24 cellular contexts compared by ENCODE assay signal in the genomic region with DNA sequence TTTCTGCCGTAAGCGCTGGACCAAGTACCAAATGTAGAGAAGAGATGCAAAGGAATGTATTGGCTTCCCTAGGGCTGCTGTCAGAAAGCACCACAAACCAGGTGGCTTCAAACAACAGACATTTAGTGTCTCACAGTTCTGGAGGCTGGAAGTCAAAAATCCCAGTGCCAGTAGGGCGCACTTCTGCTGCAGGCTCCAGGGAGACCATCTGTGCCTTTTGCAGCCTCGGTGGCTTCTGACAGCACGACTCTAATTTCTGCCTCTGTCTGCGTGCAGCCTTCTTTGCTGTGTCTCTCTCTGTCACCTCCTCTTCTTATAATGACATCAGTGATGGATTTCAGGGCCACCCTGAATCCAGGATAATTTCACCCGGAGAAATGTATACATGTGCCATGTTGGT. TPM values are rescaled to one million over a fixed set of nuclear protein-coding genes. Genes with fewer than 3 reads are reported as not detected.
DNase-seq lines count a peak whose midpoint lies in the region; ATAC-seq and TF ChIP-seq lines count a peak whose summit lies in the region.
"Had no signal": no experiment of that assay in that cellular context is flagged by ENCODE, and none has a peak within 500 bp of the region (broad histone marks: within the 10 kb centered on the region; RNA-seq: fewer than 3 reads in every experiment).

No MANE protein-coding gene starts in this region.

- no peaks in the 10 kb centered on the region for H3K9me3 ChIP-seq in CD4-positive, alpha-beta T cell (ENCODE audit: control insufficient read depth, low read length)
- no peaks in the 10 kb centered on the region for H3K9me3 ChIP-seq in naive thymus-derived CD4-positive, alpha-beta T cell (ENCODE audit: control insufficient read depth in 2 of 3, low read length in 3 of 3)
- H3K9me3 ChIP-seq: esophagus squamous epithelium, gastrocnemius medialis, psoas muscle had no signal

- H3K36me3 ChIP-seq in naive thymus-derived CD4-positive, alpha-beta T cell (ENCODE audit: control insufficient read depth in 2 of 3, insufficient read depth in 3 of 3, low read length in 3 of 3), result peaks cover under 1 to 26% (median 6%) of the 10 kb centered on the region in 3 experiments

- H3K9me3 Mint-ChIP-seq in T-helper 2 cell treated with Interferon-gamma antibody and Interleukin-4, amounts not matched to agents 5 μg/mL and 100 μg/mL, for 36 hours, result peaks cover 19% of the 10 kb centered on the region
- H3K9me3 Mint-ChIP-seq in CD4-positive, alpha-beta T cell, result no peaks in the 10 kb centered on the region
- H3K9me3 Mint-ChIP-seq in activated CD8-positive, alpha-beta T cell treated with anti-CD3 and anti-CD28 coated beads, Interleukin-2, amount 10 ng/mL, durations not matched to agents 7 days and 5 days (ENCODE audit: insufficient read depth), result peaks cover 5% of the 10 kb centered on the region
- peaks cover 0 to 8% (median 0%) of the 10 kb centered on the region in 11 donors for H3K9me3 Mint-ChIP-seq in naive thymus-derived CD4-positive, alpha-beta T cell

- peak overlapping the region; percentile 22 for H3K4me3 ChIP-seq in naive thymus-derived CD4-positive, alpha-beta T cell (ENCODE audit: low read length)
- H3K4me3 ChIP-seq: gastrocnemius medialis, mucosa of descending colon, psoas muscle, SK-N-MC had no signal

- peaks cover 71% of the 10 kb centered on the region for H3K36me3 Mint-ChIP-seq in T-helper 2 cell treated with Interferon-gamma antibody and Interleukin-4, amounts not matched to agents 5 μg/mL and 100 μg/mL, for 36 hours (ENCODE audit: low read depth)
- peaks cover 68% of the 10 kb centered on the region for H3K36me3 Mint-ChIP-seq in CD4-positive, alpha-beta T cell (ENCODE audit: low read depth)
- H3K36me3 Mint-ChIP-seq in activated CD8-positive, alpha-beta T cell treated with anti-CD3 and anti-CD28 coated beads, Interleukin-2, amount 10 ng/mL, durations not matched to agents 7 days and 5 days (ENCODE audit: low read depth), result peaks cover 66% of the 10 kb centered on the region
- peaks cover 8 to 65% (median 42%) of the 10 kb centered on the region in 5 donors for H3K36me3 Mint-ChIP-seq in naive thymus-derived CD4-positive, alpha-beta T cell
- H3K36me3 Mint-ChIP-seq: brain had no signal

- no peaks in the 10 kb centered on the region for H3K27me3 ChIP-seq in CD4-positive, alpha-beta T cell (ENCODE audit: control insufficient read depth, insufficient read depth, low read length)
- no peaks in the 10 kb centered on the region for H3K27me3 ChIP-seq in naive thymus-derived CD4-positive, alpha-beta T cell (ENCODE audit: control insufficient read depth in 2 of 2, insufficient read depth in 2 of 2, low read length in 2 of 2)
- H3K27me3 ChIP-seq: esophagus squamous epithelium, gastrocnemius medialis had no signal

- H3K27ac ChIP-seq in CD4-positive, alpha-beta T cell (ENCODE audit: low read depth, low read length), result no peak overlapping the region
- H3K27ac ChIP-seq in naive thymus-derived CD4-positive, alpha-beta T cell (ENCODE audit: low read depth, low read length), result no peak overlapping the region
- H3K27ac ChIP-seq: esophagus squamous epithelium, gastrocnemius medialis, psoas muscle, RWPE1, SK-N-MC had no signal

- POLR2A ChIA-PET in CD4-positive, alpha-beta T cell (lab: Charles Lee), result interaction anchor here (1.0 kb wide), 1 partner anchor 8 kb away, joined by 4 read pairs; no protein-coding TSS in a partner anchor
- POLR2A ChIA-PET in activated CD8-positive, alpha-beta T cell treated with anti-CD3 and anti-CD28 coated beads, Interleukin-2, amount 10 ng/mL, durations not matched to agents 7 days and 5 days (lab: Charles Lee), result interaction anchor here (1.2 kb wide), 1 partner anchor 10 kb away, joined by 5 read pairs; no protein-coding TSS in a partner anchor
- POLR2A ChIA-PET in naive thymus-derived CD4-positive, alpha-beta T cell (lab: Charles Lee), result interaction anchor here (7.0 kb wide), 1 partner anchor 9 kb away, joined by 96 read pairs; no protein-coding TSS in a partner anchor

- no peak for TF ChIP-seq CTCF in CD4-positive, alpha-beta T cell (IDR thresholded peaks at IDR 0.05)

- intact Hi-C loops in CD4-positive, alpha-beta T cell (cut with DNase I, micrococcal nuclease), result no loop called here
- intact Hi-C loops in naive thymus-derived CD4-positive, alpha-beta T cell (cut with micrococcal nuclease), result no loop called here

- H3K4me1 ChIP-seq in naive thymus-derived CD4-positive, alpha-beta T cell (ENCODE audit: control insufficient read depth in 2 of 2, insufficient read depth in 2 of 2, low read length in 2 of 2), result peaks cover 30 to 40% of the 10 kb centered on the region in 2 donors

- DNase-seq in T-helper 2 cell treated with Interferon-gamma antibody and Interleukin-4, amounts not matched to agents 5 μg/mL and 100 μg/mL, for 36 hours (ENCODE audit: low spot score), result no peak
- no peak for DNase-seq in T-helper 2 cell
- no peak for DNase-seq in CD4-positive, alpha-beta T cell
- DNase-seq in activated CD8-positive, alpha-beta T cell treated with anti-CD3 and anti-CD28 coated beads, Interleukin-2, amount 10 ng/mL, durations not matched to agents 7 days and 5 days, result peak; percentile 11
- DNase-seq in naive thymus-derived CD4-positive, alpha-beta T cell, result no peak
- no peak for DNase-seq in hepatic stellate cell (ENCODE audit: low spot score)
- no peak for DNase-seq in COLO668 (lab: John Stamatoyannopoulos, UW; ENCODE audit: unreplicated experiment)
- DNase-seq: 8988T; Calu3; effector memory CD4-positive, alpha-beta T cell; esophagus squamous epithelium; gastrocnemius medialis; hypothalamus; mucosa of descending colon; NCI-H1048; NCI-H187 treated with DMSO at 0.1 percent for 48 hours; NCI-H69; psoas muscle; stimulated activated CD4-positive, alpha-beta T cell treated with anti-CD3 and anti-CD28 coated beads, Interleukin-1b, Interleukin-23, amount 100 ng/mL, for 48 hours had no signal

- peaks cover 37% of the 10 kb centered on the region for H3K4me1 Mint-ChIP-seq in T-helper 2 cell treated with Interferon-gamma antibody and Interleukin-4, amounts not matched to agents 5 μg/mL and 100 μg/mL, for 36 hours (ENCODE audit: low read depth)
- peaks cover 71% of the 10 kb centered on the region for H3K4me1 Mint-ChIP-seq in CD4-positive, alpha-beta T cell (ENCODE audit: low read depth)
- peaks cover 50% of the 10 kb centered on the region for H3K4me1 Mint-ChIP-seq in activated CD8-positive, alpha-beta T cell treated with anti-CD3 and anti-CD28 coated beads, Interleukin-2, amount 10 ng/mL, durations not matched to agents 7 days and 5 days (ENCODE audit: low read depth)
- H3K4me1 Mint-ChIP-seq in naive thymus-derived CD4-positive, alpha-beta T cell, result peaks cover 30 to 81% (median 66%) of the 10 kb centered on the region in 7 donors

- no peak overlapping the region for H3K27ac Mint-ChIP-seq in T-helper 2 cell treated with Interferon-gamma antibody and Interleukin-4, amounts not matched to agents 5 μg/mL and 100 μg/mL, for 36 hours
- H3K27ac Mint-ChIP-seq in CD4-positive, alpha-beta T cell, result peak overlapping the region; percentile 98
- H3K27ac Mint-ChIP-seq in activated CD8-positive, alpha-beta T cell treated with anti-CD3 and anti-CD28 coated beads, Interleukin-2, amount 10 ng/mL, durations not matched to agents 7 days and 5 days, result peak overlapping the region; percentile 52
- peak overlapping the region in 5 of 9 donors; percentile 17 to 47 (median 31) for H3K27ac Mint-ChIP-seq in naive thymus-derived CD4-positive, alpha-beta T cell
- H3K27ac Mint-ChIP-seq: brain had no signal

- ATAC-seq in CD4-positive, alpha-beta T cell (ENCODE audit: poor library complexity), result no peak
- ATAC-seq in activated CD8-positive, alpha-beta T cell treated with anti-CD3 and anti-CD28 coated beads, Interleukin-2, amount 10 ng/mL, durations not matched to agents 7 days and 5 days, result no peak
- no peak for ATAC-seq in naive thymus-derived CD4-positive, alpha-beta T cell
- no peak for ATAC-seq in HG03565 (IDR thresholded peaks at IDR 0.05; ENCODE audit: unreplicated experiment)
- ATAC-seq: gastrocnemius medialis, mucosa of descending colon, psoas muscle had no signal

- CTCF ChIA-PET in CD4-positive, alpha-beta T cell (lab: Charles Lee), result no interaction called here
- CTCF ChIA-PET in activated CD8-positive, alpha-beta T cell treated with anti-CD3 and anti-CD28 coated beads, Interleukin-2, amount 10 ng/mL, durations not matched to agents 7 days and 5 days (lab: Charles Lee), result no interaction called here
- CTCF ChIA-PET in naive thymus-derived CD4-positive, alpha-beta T cell (lab: Charles Lee), result interaction anchor here (0.6 kb wide), 1 partner anchor 137 kb away, joined by 3 read pairs; no protein-coding TSS in a partner anchor

- H3K4me3 Mint-ChIP-seq in T-helper 2 cell treated with Interferon-gamma antibody and Interleukin-4, amounts not matched to agents 5 μg/mL and 100 μg/mL, for 36 hours, result peak overlapping the region; percentile 36
- peak overlapping the region; percentile 53 for H3K4me3 Mint-ChIP-seq in CD4-positive, alpha-beta T cell
- H3K4me3 Mint-ChIP-seq in activated CD8-positive, alpha-beta T cell treated with anti-CD3 and anti-CD28 coated beads, Interleukin-2, amount 10 ng/mL, durations not matched to agents 7 days and 5 days, result peak overlapping the region; percentile 99
- H3K4me3 Mint-ChIP-seq in naive thymus-derived CD4-positive, alpha-beta T cell, result peak overlapping the region; percentile 52 to 100 (median 98)
- H3K4me3 Mint-ChIP-seq: brain had no signal

- no peaks in the 10 kb centered on the region for H3K27me3 Mint-ChIP-seq in T-helper 2 cell treated with Interferon-gamma antibody and Interleukin-4, amounts not matched to agents 5 μg/mL and 100 μg/mL, for 36 hours (ENCODE audit: low read depth)
- no peaks in the 10 kb centered on the region for H3K27me3 Mint-ChIP-seq in CD4-positive, alpha-beta T cell
- no peaks in the 10 kb centered on the region for H3K27me3 Mint-ChIP-seq in activated CD8-positive, alpha-beta T cell treated with anti-CD3 and anti-CD28 coated beads, Interleukin-2, amount 10 ng/mL, durations not matched to agents 7 days and 5 days (ENCODE audit: low read depth)
- H3K27me3 Mint-ChIP-seq in naive thymus-derived CD4-positive, alpha-beta T cell, result no peaks in the 10 kb centered on the region

RNA-seq across cellular contexts. Expression of a gene that starts 2.8 kb away (rescaled TPM):
- 10 to 100 TPM; 39.3 TPM for total RNA-seq in CD4-positive, alpha-beta T cell
- total RNA-seq in activated CD8-positive, alpha-beta T cell treated with anti-CD3 and anti-CD28 coated beads, Interleukin-2, amount 10 ng/mL, durations not matched to agents 7 days and 5 days, result 10 to 100 TPM; 62.3 to 63.2 TPM
- 10 to 100 TPM; 33.4 to 99.8 (median 38.2) TPM for total RNA-seq in naive thymus-derived CD4-positive, alpha-beta T cell
- polyA plus RNA-seq in naive thymus-derived CD4-positive, alpha-beta T cell, result 10 to 100 TPM; 18.8 to 22.5 TPM

RNA-seq across cellular contexts. Expression of a gene that starts 34.0 kb away (rescaled TPM):
- total RNA-seq in CD4-positive, alpha-beta T cell, result not detected
- not detected for total RNA-seq in activated CD8-positive, alpha-beta T cell treated with anti-CD3 and anti-CD28 coated beads, Interleukin-2, amount 10 ng/mL, durations not matched to agents 7 days and 5 days
- under 1 TPM in 1 of 5 experiments, not detected in 4; 0.60 TPM for total RNA-seq in naive thymus-derived CD4-positive, alpha-beta T cell
- not detected for polyA plus RNA-seq in naive thymus-derived CD4-positive, alpha-beta T cell
- total RNA-seq: Calu3, LHCN-M2 had no signal

Comparison
In these comparisons a context has a peak if more than half of its experiments do, and no peak if none do; other contexts are left out.
1. H3K4me3 Mint-ChIP-seq: peak in every context shown above with its lines; median percentile 99 in activated CD8-positive, alpha-beta T cell treated with anti-CD3 and anti-CD28 coated beads, Interleukin-2, amount 10 ng/mL, durations not matched to agents 7 days and 5 days; 98 in naive thymus-derived CD4-positive, alpha-beta T cell; 53 in CD4-positive, alpha-beta T cell; 36 in T-helper 2 cell treated with Interferon-gamma antibody and Interleukin-4, amounts not matched to agents 5 μg/mL and 100 μg/mL, for 36 hours.